Comparison of ENCODE assay signal across 15 cellular contexts in the genomic region with DNA sequence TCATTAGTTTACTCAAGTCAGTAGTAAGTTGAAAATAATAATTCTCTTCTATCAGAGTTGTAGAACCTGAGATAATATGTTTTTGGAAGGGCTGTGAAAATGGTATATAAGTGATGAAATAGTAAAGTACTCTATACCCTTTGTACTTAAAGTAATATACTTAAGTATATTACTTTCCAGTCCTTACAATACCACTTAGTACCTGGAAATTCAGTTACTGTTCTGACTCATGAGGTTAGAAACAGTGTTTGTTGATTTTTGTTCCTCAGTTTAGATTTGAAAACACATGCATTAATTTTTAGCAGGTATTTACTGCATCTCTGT. TPM values are rescaled to one million over a fixed set of nuclear protein-coding genes. Genes with fewer than 3 reads are reported as not detected.
DNase-seq lines count a peak whose midpoint lies in the region; ATAC-seq, FAIRE-seq and TF ChIP-seq lines count a peak whose summit lies in the region.
"Had no signal": no experiment of that assay in that cellular context is flagged by ENCODE, and none has a peak within 500 bp of the region (broad histone marks: within the 10 kb centered on the region; RNA-seq: fewer than 3 reads in every experiment).

No MANE protein-coding gene starts in this region.

- peak overlapping the region; percentile 26; the same call in 1 of the 2 replicates for H3K4me2 ChIP-seq in OCI-LY1 (ENCODE audit: low read length)

- no peak overlapping the region for H3K9ac ChIP-seq in OCI-LY1 (ENCODE audit: low read length)

- H3K27ac ChIP-seq in OCI-LY1 (ENCODE audit: low read depth, low read length, poor library complexity, severe bottlenecking) (peak overlapping the region; percentile 18), adrenal gland (peak overlapping the region in 3 of 5 donors; percentile 21 to 76 (median 52))
- H3K27ac ChIP-seq: ovary, sigmoid colon had no signal

- H3F3A ChIP-seq in OCI-LY1 (ENCODE audit: insufficient read depth, low read length): peaks cover 6% of the 10 kb centered on the region; the same call in 1 of the 2 replicates

- H3K27me3 Mint-ChIP-seq in osteocyte (ENCODE audit: unreplicated experiment): no peaks in the 10 kb centered on the region

- peaks cover 6% of the 10 kb centered on the region for H3K9me3 Mint-ChIP-seq in osteocyte (ENCODE audit: unreplicated experiment)

- H3K4me3 Mint-ChIP-seq in osteocyte (ENCODE audit: unreplicated experiment): no peak overlapping the region

- no peak overlapping the region for H2AFZ ChIP-seq in OCI-LY1 (ENCODE audit: low read length)

- no peak for ATAC-seq in GM21576 (IDR thresholded peaks at IDR 0.05; ENCODE audit: unreplicated experiment)

- H3K9me2 ChIP-seq in OCI-LY1 (ENCODE audit: low read depth, low read length): no peaks in the 10 kb centered on the region

- H3K79me2 ChIP-seq in OCI-LY1 (ENCODE audit: insufficient read depth, low read length): peaks cover 84% of the 10 kb centered on the region

- H3K36me3 Mint-ChIP-seq in osteocyte (ENCODE audit: unreplicated experiment): peaks cover 13% of the 10 kb centered on the region

- peak; percentile 41 for FAIRE-seq in GM18507 (lab: Jason Lieb, UNC)

- H3K4me1 ChIP-seq in OCI-LY1 (ENCODE audit: insufficient read depth, low read length, severe bottlenecking): peaks cover 79% of the 10 kb centered on the region
- peaks cover 22 to 23% of the 10 kb centered on the region in 2 donors for H3K4me1 ChIP-seq in adrenal gland (replicated peaks in 1 of 2)

- no peak for DNase-seq in GM18507 (ENCODE audit: extremely low spot score, insufficient read length, low read depth)
- no peak for DNase-seq in adrenal gland
- DNase-seq in osteocyte (ENCODE audit: extremely low spot score, unreplicated experiment): no peak
- no peak for DNase-seq in kidney tubule cell (ENCODE audit: low spot score)
- no peak for DNase-seq in NCI-H2029 treated with DMSO at 0.1 percent for 48 hours (lab: John Stamatoyannopoulos, UW)
- DNase-seq: amniotic stem cell; central memory CD4-positive, alpha-beta T cell; COR-L47; left ventricle myocardium superior; NCI-H1436; ovary; sigmoid colon; stimulated activated CD4-positive, alpha-beta T cell treated with anti-CD3 and anti-CD28 coated beads, Interleukin-1b, Interleukin-23, amount 100 ng/mL, for 48 hours had no signal

- no peak for TF ChIP-seq POLR2A in adrenal gland (IDR thresholded peaks at IDR 0.05)

- TF ChIP-seq CTCF in OCI-LY1 (IDR thresholded peaks at IDR 0.05; ENCODE audit: low read length): no peak
- no peak for TF ChIP-seq CTCF in adrenal gland (IDR thresholded peaks at IDR 0.05)
- TF ChIP-seq CTCF in osteocyte (IDR thresholded peaks at IDR 0.05): no peak

- H3K9me3 ChIP-seq in OCI-LY1 (ENCODE audit: low read length) (no peaks in the 10 kb centered on the region), adrenal gland (replicated peaks in 1 of 3) (no peaks in the 10 kb centered on the region)
- H3K9me3 ChIP-seq: ovary, sigmoid colon had no signal

- no peak overlapping the region for H3K4me3 ChIP-seq in OCI-LY1 (ENCODE audit: low read depth, low read length, poor library complexity, severe bottlenecking)
- H3K4me3 ChIP-seq in adrenal gland: no peak overlapping the region
- H3K4me3 ChIP-seq: ovary, sigmoid colon had no signal

- peaks cover 35% of the 10 kb centered on the region for H3K4me1 Mint-ChIP-seq in osteocyte (ENCODE audit: unreplicated experiment)

- intact Hi-C loops in adrenal gland (cut with DNase I): no loop called here

- H3K36me3 ChIP-seq in OCI-LY1 (ENCODE audit: insufficient read depth, low read length): peaks cover 8% of the 10 kb centered on the region; the same call in 1 of the 2 replicates
- H3K36me3 ChIP-seq in adrenal gland (replicated peaks in 1 of 2): no peaks in the 10 kb centered on the region
- H3K36me3 ChIP-seq: ovary, sigmoid colon had no signal

- peak overlapping the region; percentile 67 for H3K27ac Mint-ChIP-seq in osteocyte (ENCODE audit: unreplicated experiment)

- H3K27me3 ChIP-seq in OCI-LY1 (ENCODE audit: insufficient read depth, low read length): no peaks in the 10 kb centered on the region
- H3K27me3 ChIP-seq in adrenal gland: no peaks in the 10 kb centered on the region
- H3K27me3 ChIP-seq: ovary, sigmoid colon had no signal

- no peaks in the 10 kb centered on the region for H4K20me1 ChIP-seq in OCI-LY1 (ENCODE audit: insufficient read depth, low read length)

RNA-seq across cellular contexts. Expression of a gene that starts 10.1 kb away (rescaled TPM):
- total RNA-seq in adrenal gland (10 to 100 TPM; 22.5 to 89.6 (median 63.1) TPM), osteocyte (96.7 and 100 TPM in 2 replicates)
- 1 to 10 TPM; 1.9 to 9.0 (median 7.9) TPM for polyA plus RNA-seq in adrenal gland
